Comparison of ENCODE assay signal across 8 cellular contexts in the genomic region with DNA sequence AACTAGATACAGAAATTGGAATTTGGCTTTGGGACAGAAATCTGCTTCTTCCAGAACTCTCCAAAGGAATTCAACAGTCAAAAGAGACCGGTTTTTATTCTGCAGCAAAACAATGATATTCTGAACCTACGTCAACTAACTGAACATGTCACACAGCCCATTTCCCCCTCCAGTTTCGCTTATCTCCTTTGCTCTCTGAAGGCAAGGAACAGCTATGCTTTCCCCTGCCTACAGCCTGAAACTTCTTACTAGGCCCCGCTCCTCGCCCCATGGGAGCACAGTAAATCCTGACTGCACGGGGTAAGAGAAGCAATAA. TPM values are rescaled to one million over a fixed set of nuclear protein-coding genes. Genes with fewer than 3 reads are reported as not detected.
DNase-seq lines count a peak whose midpoint lies in the region; ATAC-seq, FAIRE-seq and TF ChIP-seq lines count a peak whose summit lies in the region.

No MANE protein-coding gene starts in this region.

- no peaks in the 10 kb centered on the region for H3K9me3 ChIP-seq in OCI-LY3 (ENCODE audit: insufficient read depth, low read length)
- H3K9me3 ChIP-seq in endodermal cell (ENCODE audit: control insufficient read depth, low read length) = no peaks in the 10 kb centered on the region
- no peaks in the 10 kb centered on the region for H3K9me3 ChIP-seq in pancreas

- TF ChIP-seq CTCF in OCI-LY3 (IDR thresholded peaks at IDR 0.05; ENCODE audit: low read depth, low read length) (no peak), endodermal cell (conservative IDR thresholded peaks at IDR 0.05) (no peak), pancreas (IDR thresholded peaks at IDR 0.05) (no peak)

- WGBS in endodermal cell (ENCODE audit: insufficient coverage in 1 of 2, insufficient read length in 1 of 2), 2 experiments = 1 to 3% methylated on average over 5 to 6 of the region's 6 CpGs
- WGBS in pancreas, 2 donors = 0% methylated on average over 6 of the region's 6 CpGs

- intact Hi-C loops in pancreas (cut with DNase I) = no loop called here

- H3K79me2 ChIP-seq in OCI-LY3 (ENCODE audit: low read length) = peaks cover 31% of the 10 kb centered on the region

- H3K27ac ChIP-seq in OCI-LY3 (ENCODE audit: low read length) = peak overlapping the region; percentile 82
- no peak overlapping the region for H3K27ac ChIP-seq in endodermal cell (ENCODE audit: low read depth, low read length)
- peak overlapping the region; percentile 67 to 87 (median 82) for H3K27ac ChIP-seq in pancreas

- H3K27me3 Mint-ChIP-seq in endodermal cell (ENCODE audit: insufficient read depth) = no peaks in the 10 kb centered on the region

- H3K4me1 Mint-ChIP-seq in endodermal cell = peaks cover 31% of the 10 kb centered on the region

- H3K36me3 ChIP-seq in OCI-LY3 (replicated peaks; ENCODE audit: low read depth, low read length) (peaks cover 6% of the 10 kb centered on the region), endodermal cell (ENCODE audit: control insufficient read depth, insufficient read depth, low read length) (peaks cover 18% of the 10 kb centered on the region), pancreas (no peaks in the 10 kb centered on the region)

- no peaks in the 10 kb centered on the region for H3K27me3 ChIP-seq in OCI-LY3 (ENCODE audit: low read depth, low read length)
- H3K27me3 ChIP-seq in endodermal cell (ENCODE audit: control insufficient read depth, insufficient read depth, low read length, poor library complexity, severe bottlenecking) = no peaks in the 10 kb centered on the region
- H3K27me3 ChIP-seq in pancreas = no peaks in the 10 kb centered on the region

- peaks cover 2% of the 10 kb centered on the region for H3K9me3 Mint-ChIP-seq in endodermal cell

- DNase-seq in endodermal cell (no peak), pancreas (no peak), retina (no peak), NCI-H2171 treated with DMSO at 0.1 percent for 48 hours (lab: John Stamatoyannopoulos, UW) (no peak), urothelium cell line (ENCODE audit: low spot score) (no peak)

- FAIRE-seq in pancreas (lab: Jason Lieb, UNC) (no peak), urothelium cell line (lab: Jason Lieb, UNC) (no peak)

- peak overlapping the region; percentile 99 for H2AFZ ChIP-seq in OCI-LY3 (ENCODE audit: low read depth, low read length)

- H3K4me3 ChIP-seq in OCI-LY3 (ENCODE audit: low read length) (peak overlapping the region; percentile 93), endodermal cell (ENCODE audit: low read length) (peak overlapping the region; percentile 99), pancreas (peak overlapping the region; percentile 63 to 85 (median 74))

- H4K20me1 ChIP-seq in OCI-LY3 (ENCODE audit: insufficient read depth, low read length) = no peaks in the 10 kb centered on the region

- H3K4me1 ChIP-seq in OCI-LY3 (ENCODE audit: low read length) (peaks cover 12% of the 10 kb centered on the region), endodermal cell (ENCODE audit: control insufficient read depth, insufficient read depth, low read length) (no peaks in the 10 kb centered on the region), pancreas (peaks cover 0 to 16% (median 13%) of the 10 kb centered on the region in 3 donors)

- peak overlapping the region; percentile 92 for H3K27ac Mint-ChIP-seq in endodermal cell

- H3K9ac ChIP-seq in OCI-LY3 (ENCODE audit: low read length) (peak overlapping the region; percentile 75), endodermal cell (ENCODE audit: extremely low read depth, low read length, poor library complexity, severe bottlenecking) (peak overlapping the region; percentile 77)

- peaks cover 15% of the 10 kb centered on the region for H3K36me3 Mint-ChIP-seq in endodermal cell (ENCODE audit: low read depth)

- H3K4me3 Mint-ChIP-seq in endodermal cell = peak overlapping the region; percentile 80

- ATAC-seq in GM18858 (IDR thresholded peaks at IDR 0.05; ENCODE audit: unreplicated experiment) (peak; percentile 15), HG02610 (IDR thresholded peaks at IDR 0.05; ENCODE audit: unreplicated experiment) (peak; percentile 31), pancreas (peak in 3 of 4 donors; percentile 46 to 59 (median 49))

- peak overlapping the region; percentile 82 for H3K4me2 ChIP-seq in OCI-LY3 (ENCODE audit: low read length)

RNA-seq across cellular contexts. Expression of a gene that starts 0.5 kb away (rescaled TPM):
- total RNA-seq in endodermal cell (10 to 100 TPM; 83.2 to 89.3 TPM), pancreas (10 to 100 TPM; 30.9 to 47.4 (median 44.4) TPM)
- polyA plus RNA-seq in endodermal cell (2013, experiment 1 of 2) = 64.0 TPM
- polyA plus RNA-seq in endodermal cell (2013, experiment 2 of 2) = 62.4 TPM
- 10 to 100 TPM in 1 of 2 donors, 1 to 10 TPM in 1; 9.7 to 22.1 TPM for polyA plus RNA-seq in pancreas

RNA-seq across cellular contexts. Expression of a gene that starts 0.6 kb away (rescaled TPM):
- total RNA-seq in endodermal cell (10 to 100 TPM; 11.7 to 13.5 TPM), pancreas (1 to 10 TPM; 1.3 to 3.9 (median 3.2) TPM)
- 10.9 TPM for polyA plus RNA-seq in endodermal cell (2013, experiment 1 of 2)
- polyA plus RNA-seq in endodermal cell (2013, experiment 2 of 2) = 11.0 TPM
- polyA plus RNA-seq in pancreas = 1 to 10 TPM; 2.2 to 3.9 TPM
